ENCODE assay signal across 11 cellular contexts in the genomic region with DNA sequence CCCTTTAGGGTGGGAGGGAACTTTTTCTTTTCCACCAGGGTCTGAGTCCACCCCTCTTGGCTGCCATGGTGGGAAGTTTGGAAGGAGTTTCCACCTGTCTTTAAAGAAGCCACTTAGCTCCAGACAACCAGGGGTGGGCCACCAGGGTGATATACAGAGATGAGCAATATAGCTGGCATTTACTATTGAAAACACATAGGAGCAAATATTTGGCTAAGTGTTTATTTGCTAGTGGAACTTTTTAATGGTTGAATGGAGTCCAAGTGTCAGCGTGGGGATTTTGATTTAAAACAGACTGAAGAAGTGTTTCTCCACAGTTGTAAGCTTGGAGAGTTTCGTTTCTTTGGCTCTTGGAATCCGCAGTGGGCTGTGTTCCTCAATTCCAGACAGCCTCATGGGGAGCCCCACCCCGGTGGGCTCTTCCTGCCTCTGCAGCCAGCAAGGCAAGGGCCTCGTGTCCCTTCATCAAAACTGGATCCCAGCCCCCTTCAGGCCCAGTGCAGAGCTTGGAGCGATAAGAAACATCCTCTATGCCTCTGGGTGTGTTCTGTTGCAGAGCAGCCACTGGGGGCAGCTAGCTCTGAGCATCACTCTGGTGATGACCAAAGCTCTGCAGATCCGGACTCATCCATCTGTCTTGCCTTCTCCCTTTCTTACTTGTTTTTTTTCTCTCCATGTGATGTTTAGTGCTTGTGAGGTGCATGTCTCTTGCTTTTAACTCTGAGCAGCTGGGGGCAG. TPM values are rescaled to one million over a fixed set of nuclear protein-coding genes. Genes with fewer than 3 reads are reported as not detected.
A peak's percentile ranks its signal among the peaks of the same experiment; 100 is the strongest.
DNase-seq lines count a peak whose midpoint lies in the region; ATAC-seq and TF ChIP-seq lines count a peak whose summit lies in the region.
"Had no signal": no experiment of that assay in that cellular context is flagged by ENCODE, and none has a peak within 500 bp of the region (broad histone marks: within the 10 kb centered on the region; RNA-seq: fewer than 3 reads in every experiment).

No MANE protein-coding gene starts in this region.

- H3K4me2 ChIP-seq in hepatocyte = peak overlapping the region; percentile 7

- no peaks in the 10 kb centered on the region for H4K20me1 ChIP-seq in hepatocyte (ENCODE audit: insufficient read depth, poor library complexity, severe bottlenecking)

- H3K79me2 ChIP-seq in hepatocyte = no peaks in the 10 kb centered on the region

- H3K27ac ChIP-seq in hepatocyte = peak overlapping the region; percentile 3
- H3K27ac ChIP-seq: thoracic aorta had no signal

- H3K36me3 Mint-ChIP-seq in stimulated activated effector memory CD8-positive, alpha-beta T cell treated with anti-CD3 and anti-CD28 coated beads, Interleukin-12 subunit alpha, Interleukin-12 subunit beta, amount 100 ng/mL, for 72 hours = no peaks in the 10 kb centered on the region

- no peaks in the 10 kb centered on the region for H3K9me3 Mint-ChIP-seq in stimulated activated effector memory CD8-positive, alpha-beta T cell treated with anti-CD3 and anti-CD28 coated beads, Interleukin-12 subunit alpha, Interleukin-12 subunit beta, amount 100 ng/mL, for 72 hours

- no peak overlapping the region for H3K4me3 Mint-ChIP-seq in stimulated activated effector memory CD8-positive, alpha-beta T cell treated with anti-CD3 and anti-CD28 coated beads, Interleukin-12 subunit alpha, Interleukin-12 subunit beta, amount 100 ng/mL, for 72 hours

- H3K27ac Mint-ChIP-seq in stimulated activated effector memory CD8-positive, alpha-beta T cell treated with anti-CD3 and anti-CD28 coated beads, Interleukin-12 subunit alpha, Interleukin-12 subunit beta, amount 100 ng/mL, for 72 hours = no peak overlapping the region

- ATAC-seq in stimulated activated effector memory CD8-positive, alpha-beta T cell treated with anti-CD3 and anti-CD28 coated beads, Interleukin-12 subunit alpha, Interleukin-12 subunit beta, amount 100 ng/mL, for 72 hours = no peak
- ATAC-seq in GM21576 (IDR thresholded peaks at IDR 0.05; ENCODE audit: unreplicated experiment) (no peak), GM18867 (IDR thresholded peaks at IDR 0.05; ENCODE audit: unreplicated experiment) (no peak)

- no peaks in the 10 kb centered on the region for H3K9me3 ChIP-seq in hepatocyte (ENCODE audit: low read depth)
- H3K9me3 ChIP-seq: thoracic aorta had no signal

- H3K4me1 ChIP-seq in hepatocyte (ENCODE audit: insufficient read depth) = peaks cover 5% of the 10 kb centered on the region

- H2AFZ ChIP-seq in hepatocyte = no peak overlapping the region

- H3K9me2 ChIP-seq in hepatocyte (replicated peaks; ENCODE audit: insufficient read depth) = no peaks in the 10 kb centered on the region

- H3K4me3 ChIP-seq in hepatocyte = no peak overlapping the region
- H3K4me3 ChIP-seq: thoracic aorta had no signal

- 16% methylated on average over 7 of the region's 7 CpGs for WGBS in hepatocyte (ENCODE audit: low lambda C conversion rate, missing lambda C conversion rate)

- DNase-seq in AG08395 (ENCODE audit: low spot score) (peak; percentile 81), RPMI8226 (peak; percentile 9), hepatocyte (ENCODE audit: low spot score) (peak; percentile 61)
- DNase-seq in stimulated activated effector memory CD8-positive, alpha-beta T cell treated with anti-CD3 and anti-CD28 coated beads, Interleukin-12 subunit alpha, Interleukin-12 subunit beta, amount 100 ng/mL, for 72 hours (ENCODE audit: low spot score in 2 of 2) = no peak
- DNase-seq in activated CD8-positive, alpha-beta memory T cell treated with anti-CD3 and anti-CD28 coated beads, Interleukin-2, amount 50 U/mL, for 4 hours = no peak
- DNase-seq: occipital lobe had no signal

- no peaks in the 10 kb centered on the region for H3K27me3 ChIP-seq in hepatocyte

- TF ChIP-seq CTCF in GM12874 (IDR thresholded peaks at IDR 0.05; ENCODE audit: insufficient read depth, low read depth, low read length) = peak; percentile 35; the same call in 1 of the 2 replicates
- TF ChIP-seq CTCF in hepatocyte (IDR thresholded peaks at IDR 0.05; ENCODE audit: poor library complexity) = peak; percentile 44

- H3K36me3 ChIP-seq in hepatocyte (replicated peaks; ENCODE audit: insufficient read depth, low read depth) = no peaks in the 10 kb centered on the region
- H3K36me3 ChIP-seq: thoracic aorta had no signal

- H3K4me1 Mint-ChIP-seq in stimulated activated effector memory CD8-positive, alpha-beta T cell treated with anti-CD3 and anti-CD28 coated beads, Interleukin-12 subunit alpha, Interleukin-12 subunit beta, amount 100 ng/mL, for 72 hours = no peaks in the 10 kb centered on the region

RNA-seq across cellular contexts. Expression of a gene that starts 36.1 kb away (rescaled TPM):
- 9.1 and 10.7 TPM in 2 replicates for total RNA-seq in hepatocyte
- 9.5 and 11.0 TPM in 2 replicates for polyA plus RNA-seq in hepatocyte
- total RNA-seq: cardiac septum had no signal

Comparison
In these comparisons a context has a peak if more than half of its experiments do, and no peak if none do; other contexts are left out.
1. DNase-seq: peak in AG08395 (single experiment), RPMI8226 (single experiment) and hepatocyte (single experiment); none in stimulated activated effector memory CD8-positive, alpha-beta T cell treated with anti-CD3 and anti-CD28 coated beads, Interleukin-12 subunit alpha, Interleukin-12 subunit beta, amount 100 ng/mL, for 72 hours (0 of 2) and activated CD8-positive, alpha-beta memory T cell treated with anti-CD3 and anti-CD28 coated beads, Interleukin-2, amount 50 U/mL, for 4 hours (single experiment).